10 cellular contexts compared by ENCODE assay signal in the genomic region with DNA sequence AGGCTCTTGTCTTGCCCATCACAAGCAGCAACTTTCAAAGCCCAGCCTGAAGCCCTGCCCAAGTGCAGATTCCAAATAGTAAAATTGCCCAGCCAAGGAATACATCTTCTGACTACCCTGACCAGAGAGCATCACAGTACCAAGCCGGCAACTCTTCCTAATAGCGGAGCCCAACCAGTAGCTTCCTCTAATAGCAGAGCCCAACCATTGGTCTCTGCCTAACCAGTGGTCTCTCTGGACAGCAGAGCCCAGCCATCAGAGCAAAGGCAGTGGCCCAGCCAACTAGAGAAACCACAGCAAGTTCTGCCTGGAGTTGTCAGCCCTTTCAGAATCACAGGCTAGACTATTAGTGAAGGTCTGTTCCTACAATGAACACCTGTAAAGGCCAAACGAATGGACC.
DNase-seq lines count a peak whose midpoint lies in the region; ATAC-seq and TF ChIP-seq lines count a peak whose summit lies in the region.
"Had no signal": no experiment of that assay in that cellular context is flagged by ENCODE, and none has a peak within 500 bp of the region (broad histone marks: within the 10 kb centered on the region; RNA-seq: fewer than 3 reads in every experiment).

No MANE protein-coding gene starts in this region.

- TF ChIP-seq EP300 in suprapubic skin (IDR thresholded peaks at IDR 0.05): no peak

- peak; percentile 44 for DNase-seq in Ammon's horn (ENCODE audit: low spot score)
- DNase-seq in NCI-H146 (lab: John Stamatoyannopoulos, UW): peak; percentile 51
- DNase-seq in esophagus squamous epithelium (lab: John Stamatoyannopoulos, UW): peak; percentile 1
- DNase-seq in midbrain (lab: John Stamatoyannopoulos, UW): peak; percentile 8
- DNase-seq in suprapubic skin (ENCODE audit: low spot score in 2 of 2): no peak
- DNase-seq in NK-92 (lab: John Stamatoyannopoulos, UW; ENCODE audit: unreplicated experiment): no peak
- DNase-seq: stimulated activated naive B cell treated with anti-CD40 and anti-IgM and Interleukin-4, amounts not matched to agents 10 μg/mL and 1 μg/mL and 100 μg/mL, for 72 hours had no signal

- H3K9me3 ChIP-seq in esophagus squamous epithelium (no peaks in the 10 kb centered on the region), suprapubic skin (no peaks in the 10 kb centered on the region)

- ATAC-seq in HG03342 (IDR thresholded peaks at IDR 0.05; ENCODE audit: unreplicated experiment) (no peak), GM18511 (IDR thresholded peaks at IDR 0.05; ENCODE audit: unreplicated experiment) (no peak)
- ATAC-seq: stimulated activated naive B cell treated with anti-CD40 and anti-IgM and Interleukin-4, amounts not matched to agents 10 μg/mL and 1 μg/mL and 100 μg/mL, for 72 hours had no signal

- 57 to 62% methylated on average over 3 of the region's 3 CpGs for WGBS in esophagus squamous epithelium, 2 donors
- 58% methylated on average over 2 of the region's 3 CpGs for WGBS in suprapubic skin

- H3K4me3 ChIP-seq in esophagus squamous epithelium (no peak overlapping the region), suprapubic skin (no peak overlapping the region)
- H3K4me3 ChIP-seq: SK-N-MC had no signal

- no peaks in the 10 kb centered on the region for H3K27me3 ChIP-seq in esophagus squamous epithelium
- H3K27me3 ChIP-seq in suprapubic skin: no peaks in the 10 kb centered on the region

- H3K4me1 ChIP-seq in esophagus squamous epithelium (peaks cover 0 to 15% (median 2%) of the 10 kb centered on the region in 3 donors), suprapubic skin (peaks cover 3% of the 10 kb centered on the region)

- no peak overlapping the region for H3K27ac ChIP-seq in esophagus squamous epithelium
- no peak overlapping the region for H3K27ac ChIP-seq in suprapubic skin
- H3K27ac ChIP-seq: SK-N-MC had no signal

- no peaks in the 10 kb centered on the region for H3K36me3 ChIP-seq in esophagus squamous epithelium
- H3K36me3 ChIP-seq in suprapubic skin: no peaks in the 10 kb centered on the region

- intact Hi-C loops in esophagus squamous epithelium (cut with DNase I): no loop called here

- TF ChIP-seq POLR2A in esophagus squamous epithelium (IDR thresholded peaks at IDR 0.05): no peak
- TF ChIP-seq POLR2A in suprapubic skin (IDR thresholded peaks at IDR 0.05): no peak

- TF ChIP-seq CTCF in esophagus squamous epithelium (IDR thresholded peaks at IDR 0.05) (no peak), suprapubic skin (IDR thresholded peaks at IDR 0.05) (no peak)

Comparison
In these comparisons a context has a peak if more than half of its experiments do, and no peak if none do; other contexts are left out.
1. DNase-seq: peak in Ammon's horn (single experiment), NCI-H146 (single experiment), esophagus squamous epithelium (single experiment) and midbrain (single experiment); none in suprapubic skin (0 of 2) and NK-92 (single experiment).